In genomic region chr7:32154797-32155196, GRCh38 we compare ENCODE assay signal across 12 cellular contexts.
A peak's percentile ranks its signal among the peaks of the same experiment; 100 is the strongest.
DNase-seq lines count a peak whose midpoint lies in the region; ATAC-seq and TF ChIP-seq lines count a peak whose summit lies in the region.
"Had no signal": no experiment of that assay in that cellular context is flagged by ENCODE, and none has a peak within 500 bp of the region (broad histone marks: within the 10 kb centered on the region; RNA-seq: fewer than 3 reads in every experiment).

No MANE protein-coding gene starts in this region.

- H3K27ac ChIP-seq in thoracic aorta, result peak overlapping the region; percentile 6 to 54

- intact Hi-C loops in left cardiac atrium (cut with DNase I), result loop anchor here in 1 of 2 donors (5.0 kb wide), 2 partner anchors 52 to 82 kb away; partner anchors contain the start of gene PDE1C

- H3K36me3 ChIP-seq in MG63 (no peaks in the 10 kb centered on the region), thoracic aorta (no peaks in the 10 kb centered on the region)

- peak; percentile 86 to 92 for ATAC-seq in left cardiac atrium
- peak; percentile 56 for ATAC-seq in thoracic aorta (ENCODE audit: insufficient number of reproducible peaks, low FRiP score, low read depth)
- no peak for ATAC-seq in naive thymus-derived CD8-positive, alpha-beta T cell
- ATAC-seq: activated CD4-positive, alpha-beta T cell treated with anti-CD3 and anti-CD28 coated beads for 36 hours; CD8-positive, alpha-beta T cell; natural killer cell had no signal

- H3K4me1 Mint-ChIP-seq in naive thymus-derived CD8-positive, alpha-beta T cell, result peaks cover 0 to 2% (median 0%) of the 10 kb centered on the region in 4 donors
- no peaks in the 10 kb centered on the region for H3K4me1 Mint-ChIP-seq in activated naive CD8-positive, alpha-beta T cell treated with anti-CD3 and anti-CD28 coated beads for 36 hours
- H3K4me1 Mint-ChIP-seq: activated CD4-positive, alpha-beta T cell treated with anti-CD3 and anti-CD28 coated beads for 36 hours; natural killer cell had no signal

- DNase-seq in MG63 (peak; percentile 97), cardiac fibroblast (ENCODE audit: low read depth in 2 of 2) (peak; percentile 38 to 71), left cardiac atrium (peak; percentile 74), thoracic aorta (ENCODE audit: low spot score) (no peak), hepatic stellate cell (ENCODE audit: low spot score) (no peak)
- no peak for DNase-seq in activated naive CD4-positive, alpha-beta T cell treated with Interleukin-2 at 50 U/mL for 16 hours
- no peak for DNase-seq in naive thymus-derived CD8-positive, alpha-beta T cell
- no peak for DNase-seq in activated naive CD8-positive, alpha-beta T cell treated with anti-CD3 and anti-CD28 coated beads for 36 hours
- DNase-seq: activated CD4-positive, alpha-beta T cell treated with anti-CD3 and anti-CD28 coated beads for 36 hours; CD8-positive, alpha-beta T cell; natural killer cell had no signal

- H3K9me3 ChIP-seq in MG63 (no peaks in the 10 kb centered on the region), thoracic aorta (no peaks in the 10 kb centered on the region)

- TF ChIP-seq CTCF in cardiac fibroblast (IDR thresholded peaks at IDR 0.05; ENCODE audit: low read depth, low read length), result no peak
- no peak for TF ChIP-seq CTCF in thoracic aorta (IDR thresholded peaks at IDR 0.05)

- H3K4me1 ChIP-seq in thoracic aorta (ENCODE audit: control insufficient read depth in 1 of 2, low read depth in 2 of 2), result peaks cover 3 to 10% of the 10 kb centered on the region in 2 donors

- no peak overlapping the region for H3K4me3 ChIP-seq in MG63
- H3K4me3 ChIP-seq in cardiac fibroblast (replicated peaks in 1 of 2; ENCODE audit: low read depth in 2 of 2, low read length in 2 of 2), result no peak overlapping the region
- H3K4me3 ChIP-seq in thoracic aorta, result no peak overlapping the region
- H3K4me3 ChIP-seq: dorsolateral prefrontal cortex had no signal

- peaks cover 0 to 8% (median 2%) of the 10 kb centered on the region in 5 donors for H3K27me3 Mint-ChIP-seq in naive thymus-derived CD8-positive, alpha-beta T cell
- H3K27me3 Mint-ChIP-seq in activated naive CD8-positive, alpha-beta T cell treated with anti-CD3 and anti-CD28 coated beads for 36 hours, result no peaks in the 10 kb centered on the region

- H3K4me3 Mint-ChIP-seq in naive thymus-derived CD8-positive, alpha-beta T cell, result no peak overlapping the region
- H3K4me3 Mint-ChIP-seq in activated naive CD8-positive, alpha-beta T cell treated with anti-CD3 and anti-CD28 coated beads for 36 hours, result no peak overlapping the region
- H3K4me3 Mint-ChIP-seq: activated CD4-positive, alpha-beta T cell treated with anti-CD3 and anti-CD28 coated beads for 36 hours; CD8-positive, alpha-beta T cell; natural killer cell had no signal

- H3K9me3 Mint-ChIP-seq in naive thymus-derived CD8-positive, alpha-beta T cell, result peaks cover 0 to 10% (median 0%) of the 10 kb centered on the region in 9 donors
- H3K9me3 Mint-ChIP-seq in activated naive CD8-positive, alpha-beta T cell treated with anti-CD3 and anti-CD28 coated beads for 36 hours, result no peaks in the 10 kb centered on the region
- H3K9me3 Mint-ChIP-seq: CD8-positive, alpha-beta T cell; natural killer cell had no signal

- POLR2A ChIA-PET in naive thymus-derived CD8-positive, alpha-beta T cell (lab: Charles Lee), result no interaction called here

- no peaks in the 10 kb centered on the region for H3K27me3 ChIP-seq in MG63
- no peaks in the 10 kb centered on the region for H3K27me3 ChIP-seq in thoracic aorta (replicated peaks; ENCODE audit: insufficient read depth)
- H3K27me3 ChIP-seq: dorsolateral prefrontal cortex had no signal

- H3K27ac Mint-ChIP-seq in naive thymus-derived CD8-positive, alpha-beta T cell, result no peak overlapping the region
- no peak overlapping the region for H3K27ac Mint-ChIP-seq in activated naive CD8-positive, alpha-beta T cell treated with anti-CD3 and anti-CD28 coated beads for 36 hours
- H3K27ac Mint-ChIP-seq: activated CD4-positive, alpha-beta T cell treated with anti-CD3 and anti-CD28 coated beads for 36 hours; CD8-positive, alpha-beta T cell; natural killer cell had no signal

- H3K36me3 Mint-ChIP-seq in naive thymus-derived CD8-positive, alpha-beta T cell, result no peaks in the 10 kb centered on the region
- no peaks in the 10 kb centered on the region for H3K36me3 Mint-ChIP-seq in activated naive CD8-positive, alpha-beta T cell treated with anti-CD3 and anti-CD28 coated beads for 36 hours
- H3K36me3 Mint-ChIP-seq: CD8-positive, alpha-beta T cell; natural killer cell had no signal

Comparison
In these comparisons a context has a peak if more than half of its experiments do, and no peak if none do; other contexts are left out.
1. DNase-seq: peak in MG63 (single experiment), cardiac fibroblast (2 of 2) and left cardiac atrium (single experiment); none in thoracic aorta (single experiment), activated naive CD4-positive, alpha-beta T cell treated with Interleukin-2 at 50 U/mL for 16 hours (single experiment), naive thymus-derived CD8-positive, alpha-beta T cell (0 of 10), hepatic stellate cell (single experiment) and activated naive CD8-positive, alpha-beta T cell treated with anti-CD3 and anti-CD28 coated beads for 36 hours (single experiment).
2. ATAC-seq: peak in left cardiac atrium (2 of 2) and thoracic aorta (single experiment); none in naive thymus-derived CD8-positive, alpha-beta T cell (0 of 2).